24 cellular contexts compared by ENCODE assay signal in the genomic region with DNA sequence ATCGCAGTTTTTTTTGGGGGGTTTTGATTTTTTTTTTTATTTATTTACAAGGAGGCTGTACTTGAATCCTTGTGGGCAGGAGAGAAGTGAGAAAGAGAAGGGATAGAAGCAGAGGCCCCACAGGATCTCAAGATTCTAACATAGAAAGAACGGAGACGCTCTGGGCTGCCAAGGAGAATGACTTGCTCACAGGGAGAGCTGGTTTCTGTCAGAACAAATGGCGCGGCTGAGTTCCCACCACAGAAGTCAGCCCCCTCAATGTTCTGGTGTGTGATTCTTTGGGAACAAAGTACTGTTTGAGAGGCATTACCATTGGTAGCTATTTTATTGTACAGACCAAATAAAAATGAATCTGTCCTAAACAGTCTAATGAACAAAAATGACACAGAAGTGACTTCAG.
"Had no signal": no experiment of that assay in that cellular context is flagged by ENCODE, and none has a peak within 500 bp of the region (broad histone marks: within the 10 kb centered on the region; RNA-seq: fewer than 3 reads in every experiment).

No MANE protein-coding gene starts in this region.

- H3K9me3 Mint-ChIP-seq: stimulated activated effector memory CD8-positive, alpha-beta T cell treated with anti-CD3 and anti-CD28 coated beads, Interleukin-12 subunit alpha, Interleukin-12 subunit beta, amount 100 ng/mL, for 72 hours; stimulated activated naive CD8-positive, alpha-beta T cell treated with anti-CD3 and anti-CD28 coated beads, Interleukin-15, Interleukin-2, amounts not matched to agents 100 ng/mL and 50 ng/mL, for 24 hours; type B pancreatic cell had no signal

- H3K36me3 ChIP-seq: brain microvascular endothelial cell, left ventricle myocardium inferior, right lobe of liver, thoracic aorta, vagina had no signal

- H3K4me3 Mint-ChIP-seq: activated naive CD8-positive, alpha-beta T cell; endodermal cell; mesothelial cell of epicardium; stimulated activated effector memory CD8-positive, alpha-beta T cell treated with anti-CD3 and anti-CD28 coated beads, Interleukin-12 subunit alpha, Interleukin-12 subunit beta, amount 100 ng/mL, for 72 hours; stimulated activated naive CD8-positive, alpha-beta T cell treated with anti-CD3 and anti-CD28 coated beads, Interleukin-15, Interleukin-2, amounts not matched to agents 100 ng/mL and 50 ng/mL, for 24 hours; type B pancreatic cell had no signal

- DNase-seq: activated CD4-positive, alpha-beta T cell treated with anti-CD3 and anti-CD28 coated beads for 4 hours; activated CD4-positive, alpha-beta T cell treated with anti-CD3 and anti-CD28 coated beads, Interleukin-2, amount 50 U/mL, for 4 hours; activated effector memory CD4-positive, alpha-beta T cell treated with Interleukin-2 at 50 U/mL for 16 hours; activated naive CD4-positive, alpha-beta T cell treated with Interleukin-2 at 50 U/mL for 16 hours; aorta; brain microvascular endothelial cell; central memory CD4-positive, alpha-beta T cell; endodermal cell; foreskin melanocyte; left ventricle myocardium inferior; naive B cell; right lobe of liver; stimulated activated CD4-positive, alpha-beta T cell treated with anti-CD3 and anti-CD28 coated beads, Interleukin-12 subunit alpha, Interleukin-12 subunit beta, amount 100 ng/mL, for 4 hours; stimulated activated CD4-positive, alpha-beta T cell treated with anti-CD3 and anti-CD28 coated beads, Interleukin-4, amount 100 ng/mL, for 1 hour; T-helper 9 cell had no signal

- H3K4me1 ChIP-seq: left ventricle myocardium inferior, right lobe of liver, vagina had no signal

- H3K9me3 ChIP-seq: left ventricle myocardium inferior, right lobe of liver, thoracic aorta, vagina had no signal

- H3K27ac ChIP-seq: brain microvascular endothelial cell, left ventricle myocardium inferior, right lobe of liver, thoracic aorta, vagina, VCaP had no signal

- H3K27ac Mint-ChIP-seq: activated naive CD8-positive, alpha-beta T cell; endodermal cell; mesothelial cell of epicardium; stimulated activated effector memory CD8-positive, alpha-beta T cell treated with anti-CD3 and anti-CD28 coated beads, Interleukin-12 subunit alpha, Interleukin-12 subunit beta, amount 100 ng/mL, for 72 hours; stimulated activated naive CD8-positive, alpha-beta T cell treated with anti-CD3 and anti-CD28 coated beads, Interleukin-15, Interleukin-2, amounts not matched to agents 100 ng/mL and 50 ng/mL, for 24 hours; type B pancreatic cell had no signal

- H3K4me1 Mint-ChIP-seq: endodermal cell; stimulated activated effector memory CD8-positive, alpha-beta T cell treated with anti-CD3 and anti-CD28 coated beads, Interleukin-12 subunit alpha, Interleukin-12 subunit beta, amount 100 ng/mL, for 72 hours had no signal

- H3K36me3 Mint-ChIP-seq: activated naive CD8-positive, alpha-beta T cell; mesothelial cell of epicardium; naive B cell; stimulated activated effector memory CD8-positive, alpha-beta T cell treated with anti-CD3 and anti-CD28 coated beads, Interleukin-12 subunit alpha, Interleukin-12 subunit beta, amount 100 ng/mL, for 72 hours had no signal

- H3K4me3 ChIP-seq: left ventricle myocardium inferior, right lobe of liver, thoracic aorta, vagina had no signal

- H3K27me3 ChIP-seq: brain microvascular endothelial cell, right lobe of liver, vagina had no signal

- H3K27me3 Mint-ChIP-seq: activated naive CD8-positive, alpha-beta T cell; stimulated activated naive CD8-positive, alpha-beta T cell treated with anti-CD3 and anti-CD28 coated beads, Interleukin-15, Interleukin-2, amounts not matched to agents 100 ng/mL and 50 ng/mL, for 24 hours; type B pancreatic cell had no signal

- ATAC-seq: esophagus mucosa; right lobe of liver; stimulated activated effector memory CD8-positive, alpha-beta T cell treated with anti-CD3 and anti-CD28 coated beads, Interleukin-12 subunit alpha, Interleukin-12 subunit beta, amount 100 ng/mL, for 72 hours had no signal
